8 cellular contexts compared by ENCODE assay signal in the genomic region with DNA sequence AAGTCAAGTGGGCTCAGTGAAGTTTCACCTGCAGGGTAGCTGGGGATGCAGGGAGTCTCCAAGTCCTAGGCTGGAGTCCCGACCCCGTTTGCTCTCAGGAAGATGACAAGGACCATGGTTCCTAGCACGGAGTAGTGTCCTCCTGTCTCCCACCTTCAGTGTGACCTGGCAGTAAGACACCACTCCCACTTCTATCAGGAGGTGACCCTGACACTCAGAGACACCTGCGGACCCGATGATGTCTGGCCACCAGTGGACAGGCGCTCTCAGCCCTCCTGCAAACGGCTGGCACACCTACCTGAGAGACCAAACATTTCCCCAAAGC. TPM values are rescaled to one million over a fixed set of nuclear protein-coding genes. Genes with fewer than 3 reads are reported as not detected.
DNase-seq lines count a peak whose midpoint lies in the region; ATAC-seq, FAIRE-seq and TF ChIP-seq lines count a peak whose summit lies in the region.

No MANE protein-coding gene starts in this region.

- H3K36me3 ChIP-seq in Panc1 (ENCODE audit: control insufficient read depth, insufficient read depth, low read length) (peaks cover 3% of the 10 kb centered on the region; the same call in 1 of the 2 replicates), psoas muscle (ENCODE audit: insufficient read depth in 1 of 2, low read depth in 1 of 2) (peaks cover 7 to 58% of the 10 kb centered on the region in 2 donors)

- CTCF ChIA-PET in Panc1 (lab: Charles Lee), result no interaction called here

- intact Hi-C loops in Panc1 (cut with micrococcal nuclease; ENCODE audit: unreplicated experiment), result loop anchor here (5.0 kb wide), 2 partner anchors 35 to 95 kb away; a partner anchor contains a TSS
- intact Hi-C loops in psoas muscle (cut with DNase I), result loop anchor here (2.0 to 10.0 kb wide), 5 partner anchors 35 to 283 kb away; a partner anchor contains a TSS

- in situ Hi-C loops in Panc1 (cut with HindIII; ENCODE audit: low pct_unique_long_range_greater_than_20kb, low sequenced_read_pairs), result no loop called here

- DNase-seq in GM12892 (ENCODE audit: insufficient read length), result no peak
- DNase-seq in Panc1 (ENCODE audit: low read depth, low spot score), result no peak
- peak; percentile 37 to 58 for DNase-seq in erythroblast (lab: John Stamatoyannopoulos, UW)
- DNase-seq in psoas muscle, result no peak
- DNase-seq in stimulated activated CD4-positive, alpha-beta T cell treated with anti-CD3 and anti-CD28 coated beads, Interleukin-2, amount 100 ng/mL, for 48 hours, result no peak
- no peak for DNase-seq in T-helper 9 cell
- no peak for DNase-seq in EL

- TF ChIP-seq CTCF in Panc1 (IDR thresholded peaks at IDR 0.05), result no peak
- no peak for TF ChIP-seq CTCF in psoas muscle (IDR thresholded peaks at IDR 0.05)

- POLR2A ChIA-PET in Panc1 (lab: Charles Lee), result interaction anchor here (0.6 kb wide), 1 partner anchor 28 kb away, joined by 16 read pairs; no protein-coding TSS in a partner anchor

- H3K4me1 ChIP-seq in Panc1 (ENCODE audit: control insufficient read depth, insufficient read depth, low read length), result peaks cover 21% of the 10 kb centered on the region
- peaks cover 57% of the 10 kb centered on the region for H3K4me1 ChIP-seq in psoas muscle

- FAIRE-seq in GM12892 (lab: Jason Lieb, UNC), result peak; percentile 92

- TF ChIP-seq POLR2A in GM12892 (IDR thresholded peaks at IDR 0.05; ENCODE audit: low read depth, low read length) (no peak), erythroblast (IDR thresholded peaks at IDR 0.05; ENCODE audit: low read length) (no peak)

- ATAC-seq in Panc1 (no peak), psoas muscle (no peak), GM21360 (IDR thresholded peaks at IDR 0.05; ENCODE audit: unreplicated experiment) (no peak)

- no peaks in the 10 kb centered on the region for H3K9me3 ChIP-seq in Panc1 (ENCODE audit: control insufficient read depth, insufficient read depth, low read depth, low read length)
- H3K9me3 ChIP-seq in psoas muscle, result no peaks in the 10 kb centered on the region

- peak overlapping the region; percentile 69 to 72 for H3K4me3 ChIP-seq in Panc1 (ENCODE audit: low read depth in 2 of 2, low read length in 2 of 2)
- peak overlapping the region; percentile 99 for H3K4me3 ChIP-seq in psoas muscle

- whole genome bisulfite sequencing in psoas muscle, 3 donors, result 14 to 24% (median 19%) methylated on average over 7 of the region's 7 CpGs

- no TSS peak for BruUV-seq in Panc1 (replicated peaks; lab: Mats Ljungman, UMichigan)

- H3K27ac ChIP-seq in Panc1 (ENCODE audit: low read length) (peak overlapping the region; percentile 84), psoas muscle (peak overlapping the region; percentile 97)

- H3K27me3 ChIP-seq in Panc1 (ENCODE audit: control insufficient read depth, insufficient read depth, low read length) (no peaks in the 10 kb centered on the region), psoas muscle (ENCODE audit: insufficient read depth in 3 of 3, low read length in 2 of 3) (no peaks in the 10 kb centered on the region)

RNA-seq across cellular contexts. Expression of a gene that starts 1.1 kb away (rescaled TPM):
- 38.0 TPM for polyA plus RNA-seq in GM12892 (2012; ENCODE audit: missing spikeins)
- total RNA-seq in Panc1 (2021; ENCODE audit: unreplicated experiment) (180 TPM), psoas muscle (1,000 to 10,000 TPM in 3 of 4 donors, 100 to 1,000 TPM in 1; 573 to 7,738 (median 3,937) TPM)
- polyA plus RNA-seq in Panc1 (2012; ENCODE audit: insufficient read length), result 137 TPM
- polyA plus RNA-seq in psoas muscle, result over 10,000 TPM in 1 of 3 donors, 1,000 to 10,000 TPM in 2; 5,251 to 11,097 (median 6,044) TPM

RNA-seq across cellular contexts. Expression of a gene that starts 35.4 kb away (rescaled TPM):
- 54.2 TPM for polyA plus RNA-seq in GM12892 (2012; ENCODE audit: missing spikeins)
- total RNA-seq in Panc1 (2021; ENCODE audit: unreplicated experiment) (112 TPM), psoas muscle (100 to 1,000 TPM in 3 of 4 donors, 10 to 100 TPM in 1; 51.8 to 199 (median 107) TPM)
- 51.1 TPM for polyA plus RNA-seq in Panc1 (2012; ENCODE audit: insufficient read length)
- 100 to 1,000 TPM; 131 to 284 (median 265) TPM for polyA plus RNA-seq in psoas muscle

Comparison
In these comparisons a context has a peak if more than half of its experiments do, and no peak if none do; other contexts are left out.
1. DNase-seq: peak in erythroblast (2 of 2); none in GM12892 (single experiment), Panc1 (single experiment), psoas muscle (0 of 2), stimulated activated CD4-positive, alpha-beta T cell treated with anti-CD3 and anti-CD28 coated beads, Interleukin-2, amount 100 ng/mL, for 48 hours (0 of 2), T-helper 9 cell (single experiment) and EL (single experiment).